In the genomic region with DNA sequence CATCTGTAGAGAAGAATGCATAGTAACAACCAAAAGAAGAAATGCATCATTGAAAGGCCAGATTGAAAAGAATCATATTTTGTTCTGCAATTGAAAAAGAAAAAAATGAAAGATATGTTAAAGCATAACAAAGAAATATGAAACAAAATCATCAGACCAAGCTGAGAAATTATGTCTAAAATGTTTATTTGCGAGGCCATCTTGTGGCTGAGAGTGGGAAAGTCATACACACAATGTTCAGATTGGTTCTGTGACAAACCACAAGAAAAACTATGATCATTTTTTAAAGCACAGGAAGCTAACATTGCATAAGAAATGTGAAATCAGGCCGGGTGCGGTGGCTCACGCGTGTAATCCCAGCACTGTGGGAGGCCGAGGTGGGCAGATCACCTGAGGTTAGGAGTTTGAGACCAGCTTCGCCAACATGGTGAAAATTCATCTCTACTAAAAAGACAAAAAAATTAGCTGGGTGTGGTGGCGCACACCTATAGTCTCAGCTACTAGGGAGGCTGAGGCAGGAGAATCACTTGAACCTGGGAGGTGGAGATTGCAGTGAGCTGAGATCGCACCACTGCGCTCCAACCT, we compare ENCODE assay signal across 2 cellular contexts.
TF ChIP-seq lines count a peak whose summit lies in the region.

No MANE protein-coding gene starts in this region.

TF ChIP-seq in IMR-90, 13 proteins besides CTCF, POLR2A, EP300 and RAD21:
- TF ChIP-seq NFE2L2 (IDR thresholded peaks at IDR 0.05; ENCODE audit: low read depth, low read length) (no peak), ELK1 (IDR thresholded peaks at IDR 0.05; ENCODE audit: borderline replicate concordance, low read depth, low read length) (no peak), SMC3 (IDR thresholded peaks at IDR 0.05; ENCODE audit: low read depth, low read length) (no peak), MXI1 (IDR thresholded peaks at IDR 0.05; ENCODE audit: borderline replicate concordance, low read depth, low read length) (no peak), FOS (IDR thresholded peaks at IDR 0.05; ENCODE audit: low read depth, low read length) (no peak), CHD1 (IDR thresholded peaks at IDR 0.05; ENCODE audit: low read depth, low read length) (no peak), CEBPB (IDR thresholded peaks at IDR 0.05; ENCODE audit: low read depth, low read length) (no peak), RCOR1 (IDR thresholded peaks at IDR 0.05; ENCODE audit: insufficient replicate concordance, low read length) (no peak), MAFK (IDR thresholded peaks at IDR 0.05; ENCODE audit: low read depth, low read length) (no peak), RFX5 (IDR thresholded peaks at IDR 0.05; ENCODE audit: low read depth, low read length) (no peak), MAZ (IDR thresholded peaks at IDR 0.05; ENCODE audit: borderline replicate concordance, low read depth, low read length) (no peak)

TF ChIP-seq in GM12878, 131 proteins besides CTCF, POLR2A, EP300 and RAD21:
- TF ChIP-seq, protein P1, sequence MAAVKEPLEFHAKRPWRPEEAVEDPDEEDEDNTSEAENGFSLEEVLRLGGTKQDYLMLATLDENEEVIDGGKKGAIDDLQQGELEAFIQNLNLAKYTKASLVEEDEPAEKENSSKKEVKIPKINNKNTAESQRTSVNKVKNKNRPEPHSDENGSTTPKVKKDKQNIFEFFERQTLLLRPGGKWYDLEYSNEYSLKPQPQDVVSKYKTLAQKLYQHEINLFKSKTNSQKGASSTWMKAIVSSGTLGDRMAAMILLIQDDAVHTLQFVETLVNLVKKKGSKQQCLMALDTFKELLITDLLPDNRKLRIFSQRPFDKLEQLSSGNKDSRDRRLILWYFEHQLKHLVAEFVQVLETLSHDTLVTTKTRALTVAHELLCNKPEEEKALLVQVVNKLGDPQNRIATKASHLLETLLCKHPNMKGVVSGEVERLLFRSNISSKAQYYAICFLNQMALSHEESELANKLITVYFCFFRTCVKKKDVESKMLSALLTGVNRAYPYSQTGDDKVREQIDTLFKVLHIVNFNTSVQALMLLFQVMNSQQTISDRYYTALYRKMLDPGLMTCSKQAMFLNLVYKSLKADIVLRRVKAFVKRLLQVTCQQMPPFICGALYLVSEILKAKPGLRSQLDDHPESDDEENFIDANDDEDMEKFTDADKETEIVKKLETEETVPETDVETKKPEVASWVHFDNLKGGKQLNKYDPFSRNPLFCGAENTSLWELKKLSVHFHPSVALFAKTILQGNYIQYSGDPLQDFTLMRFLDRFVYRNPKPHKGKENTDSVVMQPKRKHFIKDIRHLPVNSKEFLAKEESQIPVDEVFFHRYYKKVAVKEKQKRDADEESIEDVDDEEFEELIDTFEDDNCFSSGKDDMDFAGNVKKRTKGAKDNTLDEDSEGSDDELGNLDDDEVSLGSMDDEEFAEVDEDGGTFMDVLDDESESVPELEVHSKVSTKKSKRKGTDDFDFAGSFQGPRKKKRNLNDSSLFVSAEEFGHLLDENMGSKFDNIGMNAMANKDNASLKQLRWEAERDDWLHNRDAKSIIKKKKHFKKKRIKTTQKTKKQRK (IDR thresholded peaks at IDR 0.05; ENCODE audit: low read depth, low read length), result no peak
- TF ChIP-seq ZNF24 (IDR thresholded peaks at IDR 0.05) (no peak), ATF2 (IDR thresholded peaks at IDR 0.05; ENCODE audit: low read length) (no peak), NFIC (IDR thresholded peaks at IDR 0.05; ENCODE audit: low read depth, low read length) (no peak)
